ENCODE assay signal across 10 cellular contexts in genomic region chr5:128397878-128398277, GRCh38.
"Had no signal": no experiment of that assay in that cellular context is flagged by ENCODE, and none has a peak within 500 bp of the region (broad histone marks: within the 10 kb centered on the region; RNA-seq: fewer than 3 reads in every experiment).

No MANE protein-coding gene starts in this region.

- DNase-seq: H9, HCEC 1CT, IMR-90, Karpas-422, KBM-7 had no signal

- H3K27ac ChIP-seq: KMS-11 had no signal

- H3K9ac ChIP-seq: KMS-11 had no signal

- H3K4me3 ChIP-seq: GM23338 had no signal

- FAIRE-seq: H1, H54, HTR-8/SVneo had no signal

- ATAC-seq: GM23338 had no signal

- H2AFZ ChIP-seq: GM23338 had no signal

- H3K4me2 ChIP-seq: GM23338, KMS-11 had no signal
